ENCODE assay signal across 8 cellular contexts in the genomic region with DNA sequence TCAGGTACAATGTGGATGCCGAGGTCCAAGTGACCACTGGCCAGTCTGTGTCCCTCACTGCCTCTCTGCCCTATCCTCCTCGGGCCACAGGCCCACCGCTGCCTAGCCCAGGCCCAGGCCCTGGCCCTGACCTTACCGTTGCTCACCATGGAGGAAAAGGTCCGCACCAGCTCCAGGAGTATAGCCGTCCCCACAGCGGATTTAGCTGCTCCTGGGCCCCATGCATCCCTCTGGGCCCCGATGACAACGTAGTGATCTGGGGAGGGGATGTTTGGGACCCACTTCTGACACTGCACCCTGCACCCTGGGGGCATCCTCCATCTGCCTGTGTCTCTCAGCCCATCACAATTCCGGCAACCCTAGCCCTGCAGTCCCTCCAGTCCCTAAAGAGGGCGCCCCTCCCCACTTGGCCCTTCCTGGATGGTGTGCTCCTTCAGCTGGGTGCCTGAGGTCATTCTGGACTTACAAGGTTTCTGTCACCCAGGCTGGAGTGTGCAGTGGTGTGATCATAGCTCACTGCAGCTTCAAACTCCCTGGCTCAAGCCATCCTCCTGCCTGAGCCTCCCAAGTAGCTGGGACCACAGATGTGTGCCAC. TPM values are rescaled to one million over a fixed set of nuclear protein-coding genes. Genes with fewer than 3 reads are reported as not detected.
DNase-seq lines count a peak whose midpoint lies in the region; FAIRE-seq and TF ChIP-seq lines count a peak whose summit lies in the region.

No MANE protein-coding gene starts in this region.

- H3K4me1 ChIP-seq in left ventricle myocardium inferior (peaks cover 17% of the 10 kb centered on the region), transverse colon (peaks cover 3 to 21% (median 16%) of the 10 kb centered on the region in 4 donors)

- WGBS in transverse colon (ENCODE audit: low coverage in 1 of 2), 2 donors = 88% methylated on average over 11 of the region's 11 CpGs; no CpG with 5 or more reads in 1 of the 2 donors

- FAIRE-seq in bronchial epithelial cell (lab: Jason Lieb, UNC) = no peak

- no peaks in the 10 kb centered on the region for H3K9me3 ChIP-seq in left ventricle myocardium inferior (replicated peaks)
- H3K9me3 ChIP-seq in transverse colon = no peaks in the 10 kb centered on the region

- DNase-seq in left ventricle myocardium inferior = no peak
- no peak for DNase-seq in cardiac septum (ENCODE audit: low spot score)
- peak; percentile 27 for DNase-seq in NCI-H82 treated with DMSO at 0.1 percent for 48 hours (lab: John Stamatoyannopoulos, UW; ENCODE audit: unreplicated experiment)
- peak; percentile 18 for DNase-seq in bronchial epithelial cell (ENCODE audit: low read depth)
- DNase-seq in transverse colon = peak; percentile 33
- DNase-seq in NCI-H1105 treated with DMSO at 0.1 percent for 48 hours (lab: John Stamatoyannopoulos, UW) = no peak
- DNase-seq in hypothalamus (lab: John Stamatoyannopoulos, UW) = no peak
- no peak for DNase-seq in NCI-H1092 (lab: John Stamatoyannopoulos, UW)

- H3K36me3 ChIP-seq in left ventricle myocardium inferior (no peaks in the 10 kb centered on the region), bronchial epithelial cell (ENCODE audit: control insufficient read depth, insufficient read depth, low read length) (no peaks in the 10 kb centered on the region), transverse colon (no peaks in the 10 kb centered on the region)

- in situ Hi-C loops in transverse colon (cut with MboI; ENCODE audit: low pct_ligation_motif_present in 1 of 4, low pct_unique_long_range_greater_than_20kb in 1 of 4, low sequenced_read_pairs in 3 of 4) = no loop called here

- TF ChIP-seq POLR2A in transverse colon (IDR thresholded peaks at IDR 0.05) = no peak

- TF ChIP-seq CTCF in left ventricle myocardium inferior (IDR thresholded peaks at IDR 0.05; ENCODE audit: borderline replicate concordance) (peak; percentile 22), bronchial epithelial cell (IDR thresholded peaks at IDR 0.05; ENCODE audit: insufficient read depth, low read length, severe bottlenecking) (peak; percentile 47), transverse colon (IDR thresholded peaks at IDR 0.05) (peak in 2 of 5 experiments; percentile 9 to 17)

- H3K27ac ChIP-seq in left ventricle myocardium inferior (replicated peaks) = no peak overlapping the region
- H3K27ac ChIP-seq in transverse colon = no peak overlapping the region

- intact Hi-C loops in left ventricle myocardium inferior (cut with micrococcal nuclease) (no loop called here), cardiac septum (cut with DNase I) (no loop called here), transverse colon (cut with DNase I; ENCODE audit: low total_unique reads) (no loop called here)

- H3K27me3 ChIP-seq in left ventricle myocardium inferior (ENCODE audit: low read depth) = peaks cover 56% of the 10 kb centered on the region
- H3K27me3 ChIP-seq in bronchial epithelial cell (ENCODE audit: control insufficient read depth, insufficient read depth, low read length) = no peaks in the 10 kb centered on the region
- peaks cover 7% of the 10 kb centered on the region for H3K27me3 ChIP-seq in transverse colon

- H3K4me3 ChIP-seq in left ventricle myocardium inferior (no peak overlapping the region), bronchial epithelial cell (ENCODE audit: low read depth, low read length) (no peak overlapping the region), transverse colon (no peak overlapping the region)

- no peak for TF ChIP-seq EP300 in transverse colon (IDR thresholded peaks at IDR 0.05; ENCODE audit: low read depth)

RNA-seq across cellular contexts. Expression of a gene that starts 12.1 kb away (rescaled TPM):
- total RNA-seq in left ventricle myocardium inferior = 0.25 TPM
- 0.13 TPM for total RNA-seq in cardiac septum
- 0.13 TPM in 1 of 2 replicates, not detected in the other for total RNA-seq in bronchial epithelial cell
- total RNA-seq in transverse colon = under 1 TPM in 3 of 4 donors, not detected in 1; 0.60 to 0.68 (median 0.64) TPM

RNA-seq across cellular contexts. Expression of a gene that starts 16.9 kb away (rescaled TPM):
- 10.2 TPM for total RNA-seq in left ventricle myocardium inferior
- total RNA-seq in cardiac septum = 9.2 TPM
- total RNA-seq in bronchial epithelial cell = 1.8 and 1.9 TPM in 2 replicates
- total RNA-seq in transverse colon = 10 to 100 TPM; 13.5 to 39.6 (median 18.4) TPM

RNA-seq across cellular contexts. Expression of a gene that starts 27.0 kb away (rescaled TPM):
- total RNA-seq in left ventricle myocardium inferior = not detected
- total RNA-seq in cardiac septum = not detected
- not detected in 2 replicates for total RNA-seq in bronchial epithelial cell
- total RNA-seq in transverse colon = not detected

RNA-seq across cellular contexts. Expression of a gene that starts 27.1 kb away (rescaled TPM):
- total RNA-seq in left ventricle myocardium inferior (40.8 TPM), cardiac septum (39.5 TPM), bronchial epithelial cell (0.38 and 0.53 TPM in 2 replicates), transverse colon (10 to 100 TPM in 2 of 4 donors, 1 to 10 TPM in 2; 5.6 to 46.2 (median 11.7) TPM)

RNA-seq across cellular contexts. Expression of a gene that starts 43.1 kb away (rescaled TPM):
- 0.25 TPM for total RNA-seq in left ventricle myocardium inferior
- 0.40 TPM for total RNA-seq in cardiac septum
- 0.38 and 0.53 TPM in 2 replicates for total RNA-seq in bronchial epithelial cell
- total RNA-seq in transverse colon = under 1 TPM in 2 of 4 donors, not detected in 2; 0.14 to 0.79 TPM

Comparison
In these comparisons a context has a peak if more than half of its experiments do, and no peak if none do; other contexts are left out.
1. DNase-seq: peak in NCI-H82 treated with DMSO at 0.1 percent for 48 hours (single experiment), bronchial epithelial cell (single experiment) and transverse colon (single experiment); none in left ventricle myocardium inferior (single experiment), cardiac septum (single experiment), NCI-H1105 treated with DMSO at 0.1 percent for 48 hours (single experiment), hypothalamus (0 of 51) and NCI-H1092 (single experiment).